ENCODE assay signal across 1 cellular context in the genomic region with DNA sequence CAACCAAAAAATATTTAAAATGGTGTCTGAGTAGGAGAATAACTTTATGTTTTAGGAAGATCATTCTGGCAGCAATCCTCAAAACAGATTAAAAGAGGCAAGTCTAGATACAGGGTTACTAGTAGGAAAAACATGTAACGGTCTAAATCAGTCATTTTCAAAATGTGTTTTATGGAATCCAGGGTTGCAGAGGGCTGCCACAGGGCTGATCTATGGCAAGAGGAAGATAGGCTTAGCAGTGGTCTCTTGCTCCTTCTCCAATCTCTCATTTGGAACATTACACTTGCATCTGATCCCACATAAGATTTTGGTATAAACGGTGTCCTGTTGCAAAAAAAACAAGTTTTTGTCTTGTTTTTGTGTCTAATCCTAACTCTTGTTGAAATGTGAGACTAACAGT.
TF ChIP-seq lines count a peak whose summit lies in the region.

No MANE protein-coding gene starts in this region.

TF ChIP-seq in GM12878, 131 proteins besides CTCF, POLR2A, EP300 and RAD21:
- TF ChIP-seq DPF2 (IDR thresholded peaks at IDR 0.05), result no peak
- no peak for TF ChIP-seq JUND (IDR thresholded peaks at IDR 0.05; ENCODE audit: low read depth, low read length)
- no peak for TF ChIP-seq BRCA1 (IDR thresholded peaks at IDR 0.05; ENCODE audit: low read depth, low read length)
- no peak for TF ChIP-seq BHLHE40 (IDR thresholded peaks at IDR 0.05; ENCODE audit: borderline replicate concordance in 1 of 2, low read depth in 2 of 2, low read length in 1 of 2)
- TF ChIP-seq CREB1 (IDR thresholded peaks at IDR 0.05; ENCODE audit: low read depth), result no peak
- no peak for TF ChIP-seq PAX8 (IDR thresholded peaks at IDR 0.05)
